ENCODE assay signal across 1 cellular context in genomic region chr15:90812881-90813280, GRCh38.
TF ChIP-seq lines count a peak whose summit lies in the region.

No MANE protein-coding gene starts in this region.

TF ChIP-seq in H1, 55 proteins besides CTCF, POLR2A, EP300 and RAD21:
- TF ChIP-seq YY1 (IDR thresholded peaks at IDR 0.05; ENCODE audit: low read depth, low read length) (no peak), ATF2 (IDR thresholded peaks at IDR 0.05; ENCODE audit: low read length) (no peak), JUND (IDR thresholded peaks at IDR 0.05; ENCODE audit: low read length) (no peak), USF2 (IDR thresholded peaks at IDR 0.05; ENCODE audit: low read length) (no peak), SRF (IDR thresholded peaks at IDR 0.05; ENCODE audit: low read depth, low read length) (no peak), FOSL1 (IDR thresholded peaks at IDR 0.05; ENCODE audit: insufficient read depth, low read depth, low read length) (no peak), SP1 (IDR thresholded peaks at IDR 0.05; ENCODE audit: low read depth, low read length) (no peak), CREB1 (IDR thresholded peaks at IDR 0.05) (no peak), POLR2AphosphoS5 (IDR thresholded peaks at IDR 0.05; ENCODE audit: low read depth, low read length) (no peak), HDAC2 (IDR thresholded peaks at IDR 0.05; ENCODE audit: borderline replicate concordance in 1 of 2, low read depth in 2 of 2, low read length in 2 of 2) (no peak), SP2 (IDR thresholded peaks at IDR 0.05; ENCODE audit: low read length) (no peak), ATF3 (IDR thresholded peaks at IDR 0.05; ENCODE audit: insufficient read depth, low read depth, low read length) (no peak)
